ENCODE assay signal across 8 cellular contexts in genomic region chr2:43178602-43179542, GRCh38. TPM values are rescaled to one million over a fixed set of nuclear protein-coding genes. Genes with fewer than 3 reads are reported as not detected.
DNase-seq lines count a peak whose midpoint lies in the region; ATAC-seq and TF ChIP-seq lines count a peak whose summit lies in the region.

No MANE protein-coding gene starts in this region.

- H3K9me3 ChIP-seq in psoas muscle = peaks cover 16% of the 10 kb centered on the region

- H3K4me3 ChIP-seq in psoas muscle = peak overlapping the region; percentile 54

- DNase-seq in NCI-H2029 (lab: John Stamatoyannopoulos, UW) (peak; percentile 35), NCI-H2029 treated with DMSO at 0.1 percent for 48 hours (lab: John Stamatoyannopoulos, UW) (no peak), NCI-H446 (lab: John Stamatoyannopoulos, UW) (peak; percentile 75 to 86), left ventricle myocardium superior (peak; percentile 81), psoas muscle (peak; percentile 88 to 94), NCI-H524 treated with DMSO at 0.1 percent for 48 hours (lab: John Stamatoyannopoulos, UW) (no peak)

- intact Hi-C loops in left ventricle myocardium superior (cut with micrococcal nuclease) (no loop called here), psoas muscle (cut with DNase I) (loop anchor here in 1 of 2 donors (2.0 kb wide), 1 partner anchor 40 kb away; no protein-coding TSS in a partner anchor)

- 10 to 28% (median 25%) methylated on average over 18 of the region's 18 CpGs for WGBS in adipose tissue, 3 donors
- WGBS in psoas muscle, 3 donors = 13 to 18% (median 15%) methylated on average over 18 of the region's 18 CpGs

- peak; percentile 88 for ATAC-seq in left ventricle myocardium superior
- ATAC-seq in psoas muscle = peak; percentile 95 to 97 (median 96)
- ATAC-seq in HG02678 (IDR thresholded peaks at IDR 0.05; ENCODE audit: unreplicated experiment) = no peak

- no peaks in the 10 kb centered on the region for H3K36me3 ChIP-seq in psoas muscle (ENCODE audit: insufficient read depth in 1 of 2, low read depth in 1 of 2)

- H3K27ac ChIP-seq in adipose tissue (ENCODE audit: low read depth, low read length) = peak overlapping the region; percentile 0
- peak overlapping the region; percentile 95 for H3K27ac ChIP-seq in psoas muscle

- H3K27me3 ChIP-seq in psoas muscle (ENCODE audit: insufficient read depth in 3 of 3, low read length in 2 of 3) = no peaks in the 10 kb centered on the region

- TF ChIP-seq CTCF in psoas muscle (IDR thresholded peaks at IDR 0.05) = no peak

- peaks cover 25% of the 10 kb centered on the region for H3K4me1 ChIP-seq in psoas muscle

RNA-seq across cellular contexts. Expression of gene ZFP36L2, which starts 47.5 kb away (rescaled TPM):
- polyA plus RNA-seq in adipose tissue = 100 to 1,000 TPM in 2 of 3 donors, 10 to 100 TPM in 1; 44.6 to 165 (median 125) TPM
- 55.0 TPM for total RNA-seq in left ventricle myocardium superior
- 100 to 1,000 TPM in 1 of 4 donors, 10 to 100 TPM in 3; 48.9 to 103 (median 71.4) TPM for total RNA-seq in psoas muscle
- polyA plus RNA-seq in psoas muscle = 10 to 100 TPM; 26.3 to 36.7 (median 34.5) TPM

Comparison
In these comparisons a context has a peak if more than half of its experiments do, and no peak if none do; other contexts are left out.
1. DNase-seq: peak in NCI-H2029 (single experiment), NCI-H446 (2 of 2), left ventricle myocardium superior (single experiment) and psoas muscle (2 of 2); none in NCI-H2029 treated with DMSO at 0.1 percent for 48 hours (single experiment) and NCI-H524 treated with DMSO at 0.1 percent for 48 hours (single experiment).